Comparison of ENCODE assay signal across 18 cellular contexts in the genomic region with DNA sequence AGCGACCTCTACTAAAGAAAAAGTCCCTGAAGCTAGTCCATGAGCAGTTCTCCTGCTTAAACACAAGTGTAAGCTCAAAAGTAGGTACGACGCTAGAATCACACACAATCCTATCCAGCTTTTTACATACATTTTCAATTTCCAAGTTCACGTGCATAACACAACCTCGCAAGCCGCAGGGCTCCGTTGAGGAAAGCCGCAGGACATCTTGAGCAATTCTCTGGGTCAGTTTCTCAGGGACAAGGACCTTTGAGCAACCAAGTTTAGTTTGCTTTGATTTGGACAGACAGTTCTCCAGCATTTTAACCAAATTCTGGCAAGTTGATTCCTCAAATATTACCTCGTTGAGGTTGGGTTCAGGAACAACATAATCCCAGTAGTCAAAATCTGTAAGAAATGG. TPM values are rescaled to one million over a fixed set of nuclear protein-coding genes. Genes with fewer than 3 reads are reported as not detected.
A peak's percentile ranks its signal among the peaks of the same experiment; 100 is the strongest.
DNase-seq lines count a peak whose midpoint lies in the region; ATAC-seq and TF ChIP-seq lines count a peak whose summit lies in the region.
"Had no signal": no experiment of that assay in that cellular context is flagged by ENCODE, and none has a peak within 500 bp of the region (broad histone marks: within the 10 kb centered on the region; RNA-seq: fewer than 3 reads in every experiment).

No MANE protein-coding gene starts in this region.

- intact Hi-C loops in PC-9 (cut with micrococcal nuclease; ENCODE audit: unreplicated experiment), result no loop called here
- intact Hi-C loops in mucosa of descending colon (cut with DNase I, micrococcal nuclease), result no loop called here

- H3K27ac Mint-ChIP-seq in neural progenitor cell (no peak overlapping the region), type B pancreatic cell (no peak overlapping the region)
- H3K27ac Mint-ChIP-seq: CD8-positive, alpha-beta T cell; GM23338; IgD-negative memory B cell had no signal

- H4K20me1 ChIP-seq in PC-9 (ENCODE audit: insufficient read depth) (no peaks in the 10 kb centered on the region), neural progenitor cell (ENCODE audit: low read depth) (no peaks in the 10 kb centered on the region)

- no peak overlapping the region for H3K27ac ChIP-seq in PC-9
- H3K27ac ChIP-seq in neural progenitor cell, result no peak overlapping the region
- H3K27ac ChIP-seq: C4-2B had no signal

- H3K9me3 ChIP-seq in PC-9 (ENCODE audit: insufficient read depth, low read depth) (no peaks in the 10 kb centered on the region), neural progenitor cell (ENCODE audit: low read depth) (no peaks in the 10 kb centered on the region), mucosa of descending colon (no peaks in the 10 kb centered on the region)
- H3K9me3 ChIP-seq: BE2C had no signal

- H3K9me2 ChIP-seq in PC-9 (ENCODE audit: insufficient read depth), result no peaks in the 10 kb centered on the region

- H3K9me3 Mint-ChIP-seq in neural progenitor cell, result no peaks in the 10 kb centered on the region
- H3K9me3 Mint-ChIP-seq in type B pancreatic cell, result no peaks in the 10 kb centered on the region
- H3K9me3 Mint-ChIP-seq: CD8-positive, alpha-beta T cell; GM23338; IgD-negative memory B cell had no signal

- H2AFZ ChIP-seq in PC-9, result no peak overlapping the region
- H2AFZ ChIP-seq in neural progenitor cell (replicated peaks), result no peak overlapping the region
- H2AFZ ChIP-seq: GM23338 had no signal

- H3K36me3 ChIP-seq in PC-9 (ENCODE audit: low read depth) (no peaks in the 10 kb centered on the region), neural progenitor cell (no peaks in the 10 kb centered on the region), mucosa of descending colon (ENCODE audit: low read depth) (no peaks in the 10 kb centered on the region)
- H3K36me3 ChIP-seq: BE2C had no signal

- DNase-seq in PC-9 (no peak), fibroblast of the aortic adventitia (ENCODE audit: low read depth) (no peak), neural progenitor cell (ENCODE audit: low spot score) (no peak), type B pancreatic cell (ENCODE audit: extremely low spot score, unreplicated experiment) (no peak), NCI-H526 treated with DMSO at 0.1 percent for 48 hours (lab: John Stamatoyannopoulos, UW) (no peak), mucosa of descending colon (no peak)
- no peak for DNase-seq in stimulated activated CD4-positive, alpha-beta T cell treated with anti-CD3 and anti-CD28 coated beads, Interleukin-2, amount 100 ng/mL, for 24 hours
- DNase-seq: BE2C; CD8-positive, alpha-beta T cell; COR-L47; DMS153; DMS79 treated with DMSO at 0.1 percent for 48 hours; EL; H7 had no signal

- H3K4me3 Mint-ChIP-seq in neural progenitor cell (peak overlapping the region; percentile 27), type B pancreatic cell (peak overlapping the region; percentile 63)
- H3K4me3 Mint-ChIP-seq: CD8-positive, alpha-beta T cell; GM23338; IgD-negative memory B cell had no signal

- H3K79me2 ChIP-seq in PC-9 (ENCODE audit: low read depth) (no peaks in the 10 kb centered on the region), neural progenitor cell (ENCODE audit: low read depth) (peaks cover 8% of the 10 kb centered on the region)

- TF ChIP-seq CTCF in PC-9 (conservative IDR thresholded peaks at IDR 0.05) (no peak), fibroblast of the aortic adventitia (IDR thresholded peaks at IDR 0.05; ENCODE audit: insufficient read depth, low read length) (no peak), neural progenitor cell (IDR thresholded peaks at IDR 0.05) (no peak), type B pancreatic cell (conservative IDR thresholded peaks at IDR 0.05) (no peak), mucosa of descending colon (IDR thresholded peaks at IDR 0.05) (no peak)

- no peaks in the 10 kb centered on the region for H3K27me3 ChIP-seq in PC-9 (ENCODE audit: insufficient read depth, low read depth)
- H3K27me3 ChIP-seq in neural progenitor cell, result peaks cover 30% of the 10 kb centered on the region
- H3K27me3 ChIP-seq: BE2C had no signal

- peaks cover 3% of the 10 kb centered on the region; the same call in 1 of the 2 replicates for H3F3A ChIP-seq in PC-9 (ENCODE audit: insufficient read depth, low read depth)
- peaks cover 22% of the 10 kb centered on the region for H3F3A ChIP-seq in neural progenitor cell (ENCODE audit: low read depth)

- H3K4me3 ChIP-seq in PC-9 (no peak overlapping the region), fibroblast of the aortic adventitia (ENCODE audit: low read depth, low read length) (peak overlapping the region; percentile 32), neural progenitor cell (no peak overlapping the region), mucosa of descending colon (no peak overlapping the region)
- H3K4me3 ChIP-seq: GM23338 had no signal

- peaks cover 14% of the 10 kb centered on the region for H3K27me3 Mint-ChIP-seq in neural progenitor cell (ENCODE audit: insufficient read depth, low read depth)
- H3K27me3 Mint-ChIP-seq in type B pancreatic cell, result peaks cover 47% of the 10 kb centered on the region

- H3K4me2 ChIP-seq in PC-9 (no peak overlapping the region), neural progenitor cell (peak overlapping the region; percentile 96)
- H3K4me2 ChIP-seq: GM23338 had no signal

- no peak for ATAC-seq in mucosa of descending colon
- ATAC-seq: CD8-positive, alpha-beta T cell; GM23338 had no signal

- CTCF ChIA-PET in PC-9 (lab: Charles Lee), result no interaction called here

- BruUV-seq in PC-9 (replicated peaks; lab: Mats Ljungman, UMichigan), result TSS peak; percentile 12

- POLR2A ChIA-PET in PC-9 (lab: Charles Lee; ENCODE audit: unreplicated experiment), result no interaction called here

- no peak overlapping the region for H3K9ac ChIP-seq in neural progenitor cell

- H3K4me1 ChIP-seq in PC-9 (replicated peaks; ENCODE audit: insufficient read depth) (peaks cover 14% of the 10 kb centered on the region; the same call in 1 of the 2 replicates), neural progenitor cell (peaks cover 44% of the 10 kb centered on the region), mucosa of descending colon (ENCODE audit: low read depth) (peaks cover 6% of the 10 kb centered on the region)
- H3K4me1 ChIP-seq: BE2C had no signal

- H3K4me1 Mint-ChIP-seq in neural progenitor cell (peaks cover 34% of the 10 kb centered on the region), type B pancreatic cell (ENCODE audit: unreplicated experiment) (peaks cover 19% of the 10 kb centered on the region)

- H3K36me3 Mint-ChIP-seq in neural progenitor cell (peaks cover 2% of the 10 kb centered on the region), type B pancreatic cell (no peaks in the 10 kb centered on the region)
- H3K36me3 Mint-ChIP-seq: CD8-positive, alpha-beta T cell; IgD-negative memory B cell had no signal

RNA-seq across cellular contexts. Expression of gene DDIT4L, which starts 2.5 kb away (rescaled TPM):
- 1.0 and 1.1 TPM in 2 replicates for total RNA-seq in PC-9 (2021)
- total RNA-seq in fibroblast of the aortic adventitia (ENCODE audit: low replicate concordance), result 10.8 and 17.7 TPM in 2 replicates
- 26.9 and 45.9 TPM in 2 replicates for total RNA-seq in neural progenitor cell (ENCODE audit: low replicate concordance)
- 5.7 and 6.7 TPM in 2 replicates for total RNA-seq in type B pancreatic cell (ENCODE audit: low replicate concordance)
- 1 to 10 TPM in 1 of 3 donors, under 1 TPM in 1, not detected in 1; 0.43 to 5.8 TPM for total RNA-seq in mucosa of descending colon
- total RNA-seq: HT1080 had no signal
